In the genomic region with DNA sequence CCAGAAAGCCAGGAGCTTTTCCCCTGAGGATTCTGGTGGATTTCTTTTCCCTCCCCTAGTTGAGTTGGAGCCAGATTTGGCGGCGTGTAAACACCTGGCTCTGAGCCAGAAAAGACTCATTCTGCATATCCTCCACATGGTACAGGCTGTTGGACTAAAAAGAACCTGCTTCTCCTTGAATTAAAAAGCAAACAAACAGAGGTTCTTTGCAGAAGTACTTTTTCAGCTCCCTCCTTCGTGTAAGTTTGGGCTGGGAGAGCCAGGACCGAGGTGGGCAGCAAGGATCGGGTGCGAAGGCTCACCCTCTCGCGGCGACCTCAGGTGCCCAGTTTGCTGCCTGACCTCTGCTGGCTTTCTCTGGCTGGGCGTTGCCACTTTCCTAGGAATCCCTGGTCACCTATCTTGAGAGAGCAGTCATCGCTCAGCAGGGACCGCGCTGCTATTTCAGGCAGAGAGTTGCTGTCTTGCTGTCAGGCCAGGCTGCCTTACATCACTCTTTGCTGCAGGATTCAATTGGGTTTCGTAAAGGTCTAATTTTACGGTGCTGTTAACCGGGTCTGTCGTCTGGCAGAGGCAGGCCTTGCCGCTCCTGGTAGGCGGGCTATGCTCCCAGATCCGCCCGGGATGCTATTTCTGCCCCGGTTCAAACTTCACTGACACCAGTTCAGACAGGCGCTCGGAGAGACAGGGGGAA, we compare ENCODE assay signal across 1 cellular context.
TF ChIP-seq lines count a peak whose summit lies in the region.

No MANE protein-coding gene starts in this region.

TF ChIP-seq in K562, 482 proteins besides CTCF, POLR2A, EP300 and RAD21 (continued from another document):
- TF ChIP-seq CCAR2 (IDR thresholded peaks at IDR 0.05; ENCODE audit: low read depth, low read length), result no peak
- TF ChIP-seq, protein P1, sequence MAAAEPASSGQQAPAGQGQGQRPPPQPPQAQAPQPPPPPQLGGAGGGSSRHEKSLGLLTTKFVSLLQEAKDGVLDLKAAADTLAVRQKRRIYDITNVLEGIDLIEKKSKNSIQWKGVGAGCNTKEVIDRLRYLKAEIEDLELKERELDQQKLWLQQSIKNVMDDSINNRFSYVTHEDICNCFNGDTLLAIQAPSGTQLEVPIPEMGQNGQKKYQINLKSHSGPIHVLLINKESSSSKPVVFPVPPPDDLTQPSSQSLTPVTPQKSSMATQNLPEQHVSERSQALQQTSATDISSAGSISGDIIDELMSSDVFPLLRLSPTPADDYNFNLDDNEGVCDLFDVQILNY (CRISPR knock-in tag; IDR thresholded peaks at IDR 0.05), result no peak
- TF ChIP-seq SMARCA5 (IDR thresholded peaks at IDR 0.05), result no peak
- no peak for TF ChIP-seq ZNF75A (CRISPR knock-in tag; IDR thresholded peaks at IDR 0.05)
- TF ChIP-seq HDAC2 (IDR thresholded peaks at IDR 0.05), result peak; percentile 36; the same call in 1 of the 2 replicates
- no peak for TF ChIP-seq ZBTB9 (CRISPR knock-in tag; IDR thresholded peaks at IDR 0.05)
- TF ChIP-seq ZNF785 (CRISPR knock-in tag; IDR thresholded peaks at IDR 0.05), result no peak
- TF ChIP-seq CEBPG (CRISPR knock-in tag; IDR thresholded peaks at IDR 0.05), result peak; percentile 54; the same call in 1 of the 2 replicates
- TF ChIP-seq CEBPG (tag; conservative IDR thresholded peaks at IDR 0.05 in 1 of 2, IDR thresholded peaks at IDR 0.05 in 1 of 2), result peak; percentile 36 to 57; a peak in 1 of 4 replicates
- TF ChIP-seq ERF (CRISPR knock-in tag; IDR thresholded peaks at IDR 0.05), result no peak
- TF ChIP-seq, protein P2, sequence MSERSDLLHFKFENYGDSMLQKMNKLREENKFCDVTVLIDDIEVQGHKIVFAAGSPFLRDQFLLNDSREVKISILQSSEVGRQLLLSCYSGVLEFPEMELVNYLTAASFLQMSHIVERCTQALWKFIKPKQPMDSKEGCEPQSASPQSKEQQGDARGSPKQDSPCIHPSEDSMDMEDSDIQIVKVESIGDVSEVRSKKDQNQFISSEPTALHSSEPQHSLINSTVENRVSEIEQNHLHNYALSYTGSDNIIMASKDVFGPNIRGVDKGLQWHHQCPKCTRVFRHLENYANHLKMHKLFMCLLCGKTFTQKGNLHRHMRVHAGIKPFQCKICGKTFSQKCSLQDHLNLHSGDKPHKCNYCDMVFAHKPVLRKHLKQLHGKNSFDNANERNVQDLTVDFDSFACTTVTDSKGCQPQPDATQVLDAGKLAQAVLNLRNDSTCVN (CRISPR knock-in tag; IDR thresholded peaks at IDR 0.05), result no peak
- TF ChIP-seq ZEB2 (IDR thresholded peaks at IDR 0.05), result peak; percentile 47; the same call in 1 of the 2 replicates
- TF ChIP-seq ZNF778 (CRISPR knock-in tag; IDR thresholded peaks at IDR 0.05), result no peak
- TF ChIP-seq, protein P3, sequence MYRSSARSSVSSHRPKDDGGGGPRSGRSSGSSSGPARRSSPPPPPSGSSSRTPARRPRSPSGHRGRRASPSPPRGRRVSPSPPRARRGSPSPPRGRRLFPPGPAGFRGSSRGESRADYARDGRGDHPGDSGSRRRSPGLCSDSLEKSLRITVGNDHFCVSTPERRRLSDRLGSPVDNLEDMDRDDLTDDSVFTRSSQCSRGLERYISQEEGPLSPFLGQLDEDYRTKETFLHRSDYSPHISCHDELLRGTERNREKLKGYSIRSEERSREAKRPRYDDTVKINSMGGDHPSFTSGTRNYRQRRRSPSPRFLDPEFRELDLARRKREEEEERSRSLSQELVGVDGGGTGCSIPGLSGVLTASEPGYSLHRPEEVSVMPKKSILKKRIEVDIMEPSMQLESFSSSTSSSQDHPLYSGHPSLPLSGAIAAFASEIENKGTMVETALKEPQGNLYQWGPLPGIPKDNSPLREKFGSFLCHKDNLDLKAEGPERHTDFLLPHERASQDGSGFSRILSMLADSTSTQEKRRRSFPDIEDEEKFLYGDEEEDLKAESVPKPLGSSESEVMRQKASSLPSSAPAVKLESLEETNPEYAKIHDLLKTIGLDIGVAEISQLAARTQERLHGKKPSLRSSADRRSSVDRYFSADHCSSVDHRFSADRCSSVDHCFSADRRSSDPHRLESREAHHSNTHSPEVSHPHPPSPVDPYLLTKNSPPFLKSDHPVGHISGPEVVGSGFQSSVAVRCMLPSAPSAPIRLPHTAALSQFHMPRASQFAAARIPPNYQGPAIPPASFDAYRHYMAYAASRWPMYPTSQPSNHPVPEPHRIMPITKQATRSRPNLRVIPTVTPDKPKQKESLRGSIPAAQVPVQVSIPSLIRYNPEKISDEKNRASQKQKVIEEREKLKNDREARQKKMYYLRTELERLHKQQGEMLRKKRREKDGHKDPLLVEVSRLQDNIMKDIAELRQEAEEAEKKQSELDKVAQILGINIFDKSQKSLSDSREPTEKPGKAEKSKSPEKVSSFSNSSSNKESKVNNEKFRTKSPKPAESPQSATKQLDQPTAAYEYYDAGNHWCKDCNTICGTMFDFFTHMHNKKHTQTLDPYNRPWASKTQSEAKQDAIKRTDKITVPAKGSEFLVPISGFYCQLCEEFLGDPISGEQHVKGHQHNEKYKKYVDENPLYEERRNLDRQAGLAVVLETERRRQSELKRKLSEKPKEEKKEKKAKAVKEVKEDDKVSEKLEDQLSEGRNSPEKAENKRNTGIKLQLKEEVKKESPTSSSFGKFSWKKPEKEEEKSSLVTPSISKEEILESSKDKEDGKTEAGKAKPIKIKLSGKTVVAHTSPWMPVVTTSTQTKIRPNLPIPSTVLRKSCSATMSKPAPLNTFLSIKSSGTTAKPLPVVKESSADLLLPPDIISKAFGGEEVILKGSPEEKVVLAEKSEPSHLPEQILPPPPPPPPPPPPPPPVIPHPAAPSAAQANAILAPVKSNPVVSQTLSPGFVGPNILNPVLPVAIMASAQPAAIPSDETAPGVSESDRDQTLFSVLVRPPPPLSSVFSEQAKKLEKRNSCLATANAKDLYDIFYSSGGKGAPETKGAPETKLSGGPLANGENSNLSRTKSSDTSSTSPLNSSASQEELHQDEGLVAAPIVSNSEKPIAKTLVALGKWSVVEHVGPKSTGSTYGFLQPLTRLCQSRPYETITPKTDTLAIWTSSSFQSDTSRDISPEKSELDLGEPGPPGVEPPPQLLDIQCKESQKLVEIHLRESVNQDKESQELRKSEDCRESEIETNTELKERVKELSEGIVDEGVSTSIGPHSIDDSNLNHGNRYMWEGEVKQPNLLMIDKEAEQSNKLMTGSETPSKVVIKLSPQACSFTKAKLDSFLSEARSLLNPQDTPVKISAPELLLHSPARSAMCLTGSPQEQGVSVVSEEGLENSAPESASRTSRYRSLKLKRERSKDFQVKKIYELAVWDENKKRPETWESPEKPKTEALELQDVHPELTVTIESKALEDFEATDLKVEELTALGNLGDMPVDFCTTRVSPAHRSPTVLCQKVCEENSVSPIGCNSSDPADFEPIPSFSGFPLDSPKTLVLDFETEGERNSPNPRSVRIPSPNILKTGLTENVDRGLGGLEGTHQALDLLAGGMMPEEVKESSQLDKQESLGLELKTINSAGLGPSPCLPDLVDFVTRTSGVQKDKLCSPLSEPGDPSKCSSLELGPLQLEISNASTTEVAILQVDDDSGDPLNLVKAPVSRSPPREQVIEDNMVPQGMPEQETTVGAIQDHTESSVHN (IDR thresholded peaks at IDR 0.05; ENCODE audit: borderline replicate concordance in 1 of 2, low read depth in 1 of 2), result no peak
- peak; percentile 26; the same call in 1 of the 2 replicates for TF ChIP-seq SMARCA4 (IDR thresholded peaks at IDR 0.05)
- no peak for TF ChIP-seq NFRKB (IDR thresholded peaks at IDR 0.05; ENCODE audit: low read depth)
TF ChIP-seq in K562: peak in this region for 25.
